In the genomic region with DNA sequence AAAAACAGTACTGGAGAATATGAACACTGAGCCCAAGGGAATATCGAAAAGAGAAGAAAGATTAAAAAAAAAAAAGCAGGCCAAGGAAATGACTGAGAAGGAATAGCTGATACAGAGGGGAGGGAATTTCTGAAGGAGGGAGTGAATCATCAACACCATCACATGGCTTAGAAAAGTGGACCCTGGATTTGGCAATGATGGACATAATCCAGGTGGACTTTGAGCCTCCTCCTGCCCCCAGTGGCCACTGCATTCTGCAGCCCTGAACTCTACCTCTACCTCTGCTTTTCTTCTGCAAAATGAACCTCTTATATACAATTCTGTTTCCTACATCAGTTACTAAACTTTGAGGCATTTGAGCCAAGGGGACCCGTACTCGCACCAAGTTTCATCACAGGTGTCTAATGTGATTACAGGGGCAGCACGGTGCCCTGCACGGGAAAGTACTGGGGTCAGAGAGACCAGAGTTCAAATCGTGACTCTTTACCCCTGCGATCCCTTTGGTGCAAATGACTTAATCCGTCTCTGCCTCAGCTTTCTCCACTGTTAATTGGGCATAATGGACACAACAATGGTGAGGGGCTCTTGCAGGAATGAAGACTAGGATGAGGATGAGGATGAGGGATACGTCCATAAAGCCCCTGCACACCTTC, we compare ENCODE assay signal across 8 cellular contexts. TPM values are rescaled to one million over a fixed set of nuclear protein-coding genes. Genes with fewer than 3 reads are reported as not detected.
A peak's percentile ranks its signal among the peaks of the same experiment; 100 is the strongest.
DNase-seq lines count a peak whose midpoint lies in the region; ATAC-seq and TF ChIP-seq lines count a peak whose summit lies in the region.

No MANE protein-coding gene starts in this region.

- H3K9me3 ChIP-seq in BLaER1: no peaks in the 10 kb centered on the region
- no peaks in the 10 kb centered on the region for H3K9me3 ChIP-seq in HUES64 (ENCODE audit: insufficient read depth, low read depth, low read length)
- no peaks in the 10 kb centered on the region for H3K9me3 ChIP-seq in mononuclear cell (ENCODE audit: low read depth, low read length)

- TF ChIP-seq CTCF in brain microvascular endothelial cell (IDR thresholded peaks at IDR 0.05; ENCODE audit: low read depth, low read length, missing control alignments): peak; percentile 51

- H3K27me3 ChIP-seq in BLaER1 (peaks cover 6% of the 10 kb centered on the region; the same call in 1 of the 2 replicates), HUES64 (ENCODE audit: insufficient read depth, low read length) (no peaks in the 10 kb centered on the region; the same call in 1 of the 2 replicates), brain microvascular endothelial cell (replicated peaks) (no peaks in the 10 kb centered on the region), mononuclear cell (ENCODE audit: insufficient read depth, low read length) (no peaks in the 10 kb centered on the region)

- in situ Hi-C loops in brain microvascular endothelial cell (cut with HindIII; ENCODE audit: low pct_ligation_motif_present, low sequenced_read_pairs): no loop called here

- H3K9ac ChIP-seq in BLaER1: peak overlapping the region; percentile 81; the same call in 1 of the 2 replicates
- H3K9ac ChIP-seq in HUES64 (ENCODE audit: low read depth, low read length): peak overlapping the region; percentile 87

- no peak for ATAC-seq in HG03432 (IDR thresholded peaks at IDR 0.05; ENCODE audit: unreplicated experiment)
- ATAC-seq in HG03097 (IDR thresholded peaks at IDR 0.05; ENCODE audit: low FRiP score, unreplicated experiment): no peak
- ATAC-seq in GM18519 (IDR thresholded peaks at IDR 0.05; ENCODE audit: low FRiP score, unreplicated experiment): no peak

- peak; percentile 52 for DNase-seq in brain microvascular endothelial cell
- DNase-seq in activated CD4-positive, alpha-beta T cell treated with anti-CD3 and anti-CD28 coated beads for 48 hours: no peak

- H3K4me3 ChIP-seq in BLaER1 (peak overlapping the region; percentile 81), HUES64 (ENCODE audit: low read length) (peak overlapping the region; percentile 89), brain microvascular endothelial cell (ENCODE audit: low read depth, low read length) (peak overlapping the region; percentile 66), mononuclear cell (ENCODE audit: low read length) (peak overlapping the region; percentile 57)

- H3K36me3 ChIP-seq in BLaER1 (peaks cover 15% of the 10 kb centered on the region), HUES64 (ENCODE audit: insufficient read depth, low read length) (peaks cover 41% of the 10 kb centered on the region), brain microvascular endothelial cell (replicated peaks) (no peaks in the 10 kb centered on the region)

- 66% methylated on average over 9 of the region's 9 CpGs for WGBS in HUES64

- no peaks in the 10 kb centered on the region for H4K20me1 ChIP-seq in BLaER1

- H3K27ac ChIP-seq in BLaER1 (no peak overlapping the region), HUES64 (ENCODE audit: low read depth, low read length) (no peak overlapping the region), brain microvascular endothelial cell (peak overlapping the region; percentile 56)

- H3K4me2 ChIP-seq in BLaER1: peak overlapping the region; percentile 87

- H3K4me1 ChIP-seq in BLaER1 (peaks cover 18% of the 10 kb centered on the region), HUES64 (ENCODE audit: insufficient read depth, low read length) (peaks cover 24% of the 10 kb centered on the region; the same call in 1 of the 2 replicates), mononuclear cell (ENCODE audit: insufficient read depth, low read length) (peaks cover 23% of the 10 kb centered on the region)

RNA-seq across cellular contexts. Expression of gene OCIAD2, which starts 1.1 kb away (rescaled TPM):
- 108 TPM for polyA plus RNA-seq in HUES64 (2013, experiment 1 of 2)
- 109 TPM for polyA plus RNA-seq in HUES64 (2013, experiment 2 of 2)
- total RNA-seq in mononuclear cell: 25.0 TPM
